Comparison of ENCODE assay signal across 1 cellular context in genomic region chr1:27300341-27301051, GRCh38.
TF ChIP-seq lines count a peak whose summit lies in the region.

No MANE protein-coding gene starts in this region.

TF ChIP-seq in HEK293, 187 proteins besides CTCF, POLR2A, EP300 and RAD21 (continued from another document):
- TF ChIP-seq, protein P1, sequence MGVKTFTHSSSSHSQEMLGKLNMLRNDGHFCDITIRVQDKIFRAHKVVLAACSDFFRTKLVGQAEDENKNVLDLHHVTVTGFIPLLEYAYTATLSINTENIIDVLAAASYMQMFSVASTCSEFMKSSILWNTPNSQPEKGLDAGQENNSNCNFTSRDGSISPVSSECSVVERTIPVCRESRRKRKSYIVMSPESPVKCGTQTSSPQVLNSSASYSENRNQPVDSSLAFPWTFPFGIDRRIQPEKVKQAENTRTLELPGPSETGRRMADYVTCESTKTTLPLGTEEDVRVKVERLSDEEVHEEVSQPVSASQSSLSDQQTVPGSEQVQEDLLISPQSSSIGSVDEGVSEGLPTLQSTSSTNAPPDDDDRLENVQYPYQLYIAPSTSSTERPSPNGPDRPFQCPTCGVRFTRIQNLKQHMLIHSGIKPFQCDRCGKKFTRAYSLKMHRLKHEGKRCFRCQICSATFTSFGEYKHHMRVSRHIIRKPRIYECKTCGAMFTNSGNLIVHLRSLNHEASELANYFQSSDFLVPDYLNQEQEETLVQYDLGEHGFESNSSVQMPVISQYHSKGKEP (tag by site-specific recombination; IDR thresholded peaks at IDR 0.05): peak; percentile 35; the same call in 1 of the 2 replicates
- TF ChIP-seq ZNF639 (tag by site-specific recombination; IDR thresholded peaks at IDR 0.05) (0 out of 2 replicates have a peak, but pooled peaks have one; percentile 37), YY2 (tag by site-specific recombination; IDR thresholded peaks at IDR 0.05) (no peak), ZNF202 (tag by site-specific recombination; IDR thresholded peaks at IDR 0.05; ENCODE audit: borderline replicate concordance) (no peak), ZNF660 (tag by site-specific recombination; IDR thresholded peaks at IDR 0.05) (0 out of 2 replicates have a peak, but pooled peaks have one; percentile 49), ZNF335 (tag by site-specific recombination; conservative IDR thresholded peaks at IDR 0.05) (0 out of 2 replicates have a peak, but pooled peaks have one; percentile 12), WT1 (tag by site-specific recombination; IDR thresholded peaks at IDR 0.05) (no peak), GLI4 (tag by site-specific recombination; IDR thresholded peaks at IDR 0.05) (no peak), ZNF416 (tag by site-specific recombination; IDR thresholded peaks at IDR 0.05) (no peak), REPIN1 (tag by site-specific recombination; IDR thresholded peaks at IDR 0.05; ENCODE audit: low read depth) (no peak), ZNF600 (tag by site-specific recombination; IDR thresholded peaks at IDR 0.05) (peak; percentile 87), ZNF391 (tag by site-specific recombination; IDR thresholded peaks at IDR 0.05; ENCODE audit: borderline replicate concordance, low read depth) (peak; percentile 73; the same call in 1 of the 2 replicates), IKZF3 (tag by site-specific recombination; IDR thresholded peaks at IDR 0.05) (no peak), ZNF544 (tag by site-specific recombination; IDR thresholded peaks at IDR 0.05) (no peak), GLIS1 (tag by site-specific recombination; IDR thresholded peaks at IDR 0.05) (peak; percentile 93), GLIS2 (tag by site-specific recombination; IDR thresholded peaks at IDR 0.05) (peak; percentile 69), ZNF184 (tag by site-specific recombination; IDR thresholded peaks at IDR 0.05) (no peak), ZNF214 (tag by site-specific recombination; IDR thresholded peaks at IDR 0.05; ENCODE audit: borderline replicate concordance) (no peak), ZBTB48 (tag by site-specific recombination; IDR thresholded peaks at IDR 0.05) (peak; percentile 77), ZNF2 (tag by site-specific recombination; IDR thresholded peaks at IDR 0.05) (peak; percentile 76), KLF17 (tag by site-specific recombination; IDR thresholded peaks at IDR 0.05) (peak; percentile 30; the same call in 1 of the 2 replicates)
- TF ChIP-seq, protein P2, sequence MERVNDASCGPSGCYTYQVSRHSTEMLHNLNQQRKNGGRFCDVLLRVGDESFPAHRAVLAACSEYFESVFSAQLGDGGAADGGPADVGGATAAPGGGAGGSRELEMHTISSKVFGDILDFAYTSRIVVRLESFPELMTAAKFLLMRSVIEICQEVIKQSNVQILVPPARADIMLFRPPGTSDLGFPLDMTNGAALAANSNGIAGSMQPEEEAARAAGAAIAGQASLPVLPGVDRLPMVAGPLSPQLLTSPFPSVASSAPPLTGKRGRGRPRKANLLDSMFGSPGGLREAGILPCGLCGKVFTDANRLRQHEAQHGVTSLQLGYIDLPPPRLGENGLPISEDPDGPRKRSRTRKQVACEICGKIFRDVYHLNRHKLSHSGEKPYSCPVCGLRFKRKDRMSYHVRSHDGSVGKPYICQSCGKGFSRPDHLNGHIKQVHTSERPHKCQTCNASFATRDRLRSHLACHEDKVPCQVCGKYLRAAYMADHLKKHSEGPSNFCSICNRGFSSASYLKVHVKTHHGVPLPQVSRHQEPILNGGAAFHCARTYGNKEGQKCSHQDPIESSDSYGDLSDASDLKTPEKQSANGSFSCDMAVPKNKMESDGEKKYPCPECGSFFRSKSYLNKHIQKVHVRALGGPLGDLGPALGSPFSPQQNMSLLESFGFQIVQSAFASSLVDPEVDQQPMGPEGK (tag by site-specific recombination; IDR thresholded peaks at IDR 0.05): peak; percentile 54
- TF ChIP-seq, protein P3, sequence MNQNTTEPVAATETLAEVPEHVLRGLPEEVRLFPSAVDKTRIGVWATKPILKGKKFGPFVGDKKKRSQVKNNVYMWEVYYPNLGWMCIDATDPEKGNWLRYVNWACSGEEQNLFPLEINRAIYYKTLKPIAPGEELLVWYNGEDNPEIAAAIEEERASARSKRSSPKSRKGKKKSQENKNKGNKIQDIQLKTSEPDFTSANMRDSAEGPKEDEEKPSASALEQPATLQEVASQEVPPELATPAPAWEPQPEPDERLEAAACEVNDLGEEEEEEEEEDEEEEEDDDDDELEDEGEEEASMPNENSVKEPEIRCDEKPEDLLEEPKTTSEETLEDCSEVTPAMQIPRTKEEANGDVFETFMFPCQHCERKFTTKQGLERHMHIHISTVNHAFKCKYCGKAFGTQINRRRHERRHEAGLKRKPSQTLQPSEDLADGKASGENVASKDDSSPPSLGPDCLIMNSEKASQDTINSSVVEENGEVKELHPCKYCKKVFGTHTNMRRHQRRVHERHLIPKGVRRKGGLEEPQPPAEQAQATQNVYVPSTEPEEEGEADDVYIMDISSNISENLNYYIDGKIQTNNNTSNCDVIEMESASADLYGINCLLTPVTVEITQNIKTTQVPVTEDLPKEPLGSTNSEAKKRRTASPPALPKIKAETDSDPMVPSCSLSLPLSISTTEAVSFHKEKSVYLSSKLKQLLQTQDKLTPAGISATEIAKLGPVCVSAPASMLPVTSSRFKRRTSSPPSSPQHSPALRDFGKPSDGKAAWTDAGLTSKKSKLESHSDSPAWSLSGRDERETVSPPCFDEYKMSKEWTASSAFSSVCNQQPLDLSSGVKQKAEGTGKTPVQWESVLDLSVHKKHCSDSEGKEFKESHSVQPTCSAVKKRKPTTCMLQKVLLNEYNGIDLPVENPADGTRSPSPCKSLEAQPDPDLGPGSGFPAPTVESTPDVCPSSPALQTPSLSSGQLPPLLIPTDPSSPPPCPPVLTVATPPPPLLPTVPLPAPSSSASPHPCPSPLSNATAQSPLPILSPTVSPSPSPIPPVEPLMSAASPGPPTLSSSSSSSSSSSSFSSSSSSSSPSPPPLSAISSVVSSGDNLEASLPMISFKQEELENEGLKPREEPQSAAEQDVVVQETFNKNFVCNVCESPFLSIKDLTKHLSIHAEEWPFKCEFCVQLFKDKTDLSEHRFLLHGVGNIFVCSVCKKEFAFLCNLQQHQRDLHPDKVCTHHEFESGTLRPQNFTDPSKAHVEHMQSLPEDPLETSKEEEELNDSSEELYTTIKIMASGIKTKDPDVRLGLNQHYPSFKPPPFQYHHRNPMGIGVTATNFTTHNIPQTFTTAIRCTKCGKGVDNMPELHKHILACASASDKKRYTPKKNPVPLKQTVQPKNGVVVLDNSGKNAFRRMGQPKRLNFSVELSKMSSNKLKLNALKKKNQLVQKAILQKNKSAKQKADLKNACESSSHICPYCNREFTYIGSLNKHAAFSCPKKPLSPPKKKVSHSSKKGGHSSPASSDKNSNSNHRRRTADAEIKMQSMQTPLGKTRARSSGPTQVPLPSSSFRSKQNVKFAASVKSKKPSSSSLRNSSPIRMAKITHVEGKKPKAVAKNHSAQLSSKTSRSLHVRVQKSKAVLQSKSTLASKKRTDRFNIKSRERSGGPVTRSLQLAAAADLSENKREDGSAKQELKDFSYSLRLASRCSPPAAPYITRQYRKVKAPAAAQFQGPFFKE (tag by site-specific recombination; IDR thresholded peaks at IDR 0.05; ENCODE audit: borderline replicate concordance): no peak
